Comparison of ENCODE assay signal across 1 cellular context in the genomic region with DNA sequence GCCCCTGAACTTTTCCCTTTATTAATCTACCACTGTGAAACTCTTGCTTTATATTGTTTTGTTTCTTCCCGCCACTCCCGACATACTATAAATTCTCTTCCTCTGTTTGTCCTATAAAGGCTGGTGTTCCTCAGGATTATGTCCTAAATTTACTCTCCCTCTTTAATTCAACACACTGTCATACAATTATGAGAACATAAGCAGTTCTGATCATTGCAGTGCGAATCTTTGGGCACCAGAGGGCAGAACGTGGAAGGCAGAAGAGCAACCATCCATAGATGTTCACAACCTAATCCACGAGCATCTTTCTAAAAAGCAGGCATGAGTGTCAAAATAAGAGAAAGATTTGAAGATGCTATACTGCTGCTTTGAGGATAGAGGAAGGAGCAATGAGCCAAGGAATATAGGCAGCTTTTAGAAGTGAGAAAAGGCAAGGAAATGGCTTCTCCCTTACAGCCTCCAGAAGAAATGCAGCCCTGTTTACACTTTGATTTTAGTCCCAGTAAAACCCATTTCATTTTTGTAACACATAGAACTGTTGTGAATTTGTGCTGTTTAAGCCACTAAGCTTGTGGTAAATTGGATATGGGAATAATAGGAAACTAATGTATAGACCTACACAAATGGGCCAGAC.
TF ChIP-seq lines count a peak whose summit lies in the region.

No MANE protein-coding gene starts in this region.

TF ChIP-seq in GM23338, 12 proteins besides CTCF, POLR2A, EP300 and RAD21 (continued from another document):
- no peak for TF ChIP-seq REST (IDR thresholded peaks at IDR 0.05; ENCODE audit: unreplicated experiment)
- TF ChIP-seq JUNB (IDR thresholded peaks at IDR 0.05; ENCODE audit: unreplicated experiment), result no peak
- TF ChIP-seq STAT1 (IDR thresholded peaks at IDR 0.05; ENCODE audit: unreplicated experiment), result no peak
- no peak for TF ChIP-seq EZH2 (IDR thresholded peaks at IDR 0.05; ENCODE audit: low read depth, unreplicated experiment)
- no peak for TF ChIP-seq ZNF114 (CRISPR knock-in tag; IDR thresholded peaks at IDR 0.05)
- no peak for TF ChIP-seq EZH2phosphoT487 (IDR thresholded peaks at IDR 0.05; ENCODE audit: unreplicated experiment)
- no peak for TF ChIP-seq POLR2AphosphoS5 (IDR thresholded peaks at IDR 0.05; ENCODE audit: low read depth)
